Comparison of ENCODE assay signal across 24 cellular contexts in the genomic region with DNA sequence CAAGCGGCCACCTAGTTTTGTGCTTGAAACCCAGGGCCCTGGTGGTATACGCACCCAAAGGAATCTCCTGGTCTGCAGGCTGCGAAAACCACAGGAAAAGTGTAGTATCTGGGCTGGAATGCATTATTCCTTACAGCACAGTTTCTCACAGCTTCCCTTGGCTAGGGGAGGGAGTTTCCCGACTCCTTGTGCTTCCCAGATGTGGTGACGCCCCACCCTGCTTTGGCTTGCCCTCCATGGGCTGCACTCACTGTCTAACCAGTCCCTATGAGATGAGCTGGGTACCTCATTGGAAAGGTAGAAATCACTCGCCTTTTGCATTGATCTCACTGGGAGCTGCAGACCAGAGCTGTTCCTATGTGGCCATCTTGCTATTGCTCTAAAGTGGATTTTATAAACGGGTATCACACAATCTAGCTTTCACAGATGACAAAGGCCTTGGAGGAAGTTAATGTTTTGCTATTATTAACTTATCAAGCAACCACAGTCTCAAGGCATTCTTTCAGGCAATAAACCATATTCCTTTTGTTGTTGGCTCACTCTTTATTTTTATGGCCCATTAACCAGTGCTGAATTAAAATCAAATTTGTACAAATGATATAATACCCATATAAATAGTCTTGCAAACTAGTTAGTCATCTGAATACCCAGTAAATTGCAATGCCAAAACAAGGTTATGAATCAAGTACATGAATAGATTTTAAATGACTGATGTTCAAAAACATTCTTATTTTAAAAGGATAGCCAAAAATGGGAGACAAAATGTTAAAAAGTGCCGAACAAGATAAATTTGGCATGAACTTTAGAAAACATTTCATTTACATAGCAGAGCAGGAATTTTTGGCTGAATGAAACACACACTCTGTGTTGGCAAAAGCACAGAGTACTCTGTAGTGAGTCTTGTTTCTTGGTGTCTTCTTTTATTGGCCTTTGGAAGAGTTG.
DNase-seq lines count a peak whose midpoint lies in the region; ATAC-seq, FAIRE-seq and TF ChIP-seq lines count a peak whose summit lies in the region.
"Had no signal": no experiment of that assay in that cellular context is flagged by ENCODE, and none has a peak within 500 bp of the region (broad histone marks: within the 10 kb centered on the region; RNA-seq: fewer than 3 reads in every experiment).

No MANE protein-coding gene starts in this region.

- H3K9me3 Mint-ChIP-seq in Caco-2 (ENCODE audit: unreplicated experiment), result peaks cover 34% of the 10 kb centered on the region

- H3K4me1 Mint-ChIP-seq in Caco-2 (ENCODE audit: low read depth, unreplicated experiment), result no peaks in the 10 kb centered on the region
- H3K4me1 Mint-ChIP-seq: B cell had no signal

- H3K27ac Mint-ChIP-seq in Caco-2 (ENCODE audit: unreplicated experiment), result peak overlapping the region; percentile 29
- H3K27ac Mint-ChIP-seq: B cell had no signal

- intact Hi-C loops in Caco-2 (cut with micrococcal nuclease; ENCODE audit: unreplicated experiment), result no loop called here

- H3K27me3 ChIP-seq in Caco-2 (replicated peaks; ENCODE audit: control insufficient read depth, insufficient read depth, low read length) (no peaks in the 10 kb centered on the region), SJSA1 (replicated peaks) (no peaks in the 10 kb centered on the region)
- H3K27me3 ChIP-seq: dorsolateral prefrontal cortex, thyroid gland had no signal

- peaks cover 7% of the 10 kb centered on the region; the same call in 1 of the 2 replicates for H3K4me1 ChIP-seq in Caco-2
- peaks cover 22% of the 10 kb centered on the region for H3K4me1 ChIP-seq in SJSA1 (replicated peaks)
- H3K4me1 ChIP-seq: thyroid gland had no signal

- H3K27ac ChIP-seq in SJSA1, result peak overlapping the region; percentile 82
- H3K27ac ChIP-seq: dorsolateral prefrontal cortex, PC-9, thyroid gland had no signal

- BruUV-seq in Caco-2 (replicated peaks; lab: Mats Ljungman, UMichigan), result no TSS peak

- POLR2A ChIA-PET in Caco-2 (lab: Charles Lee), result no interaction called here

- H3K36me3 Mint-ChIP-seq in Caco-2 (ENCODE audit: insufficient read depth, unreplicated experiment), result no peaks in the 10 kb centered on the region
- H3K36me3 Mint-ChIP-seq: brain had no signal

- no peak for FAIRE-seq in D721Med (lab: Jason Lieb, UNC)
- FAIRE-seq: H54, keratinocyte had no signal

- no peak overlapping the region for H3K4me3 ChIP-seq in Caco-2 (ENCODE audit: low read depth, low read length)
- H3K4me3 ChIP-seq in SJSA1, result no peak overlapping the region
- H3K4me3 ChIP-seq: dorsolateral prefrontal cortex, PC-9, thyroid gland had no signal

- CTCF ChIA-PET in Caco-2 (lab: Charles Lee), result interaction anchor here (0.5 kb wide), 1 partner anchor 10 kb away, joined by 4 read pairs; no protein-coding TSS in a partner anchor

- H3K27me3 Mint-ChIP-seq in Caco-2 (ENCODE audit: insufficient read depth, unreplicated experiment), result no peaks in the 10 kb centered on the region
- H3K27me3 Mint-ChIP-seq: B cell, brain had no signal

- H3K36me3 ChIP-seq in Caco-2 (ENCODE audit: control insufficient read depth, insufficient read depth, low read length), result no peaks in the 10 kb centered on the region; the same call in 1 of the 2 replicates
- H3K36me3 ChIP-seq in SJSA1, result no peaks in the 10 kb centered on the region
- H3K36me3 ChIP-seq: thyroid gland had no signal

- no peak overlapping the region for H3K4me3 Mint-ChIP-seq in Caco-2 (ENCODE audit: unreplicated experiment)
- H3K4me3 Mint-ChIP-seq: B cell had no signal

- DNase-seq in Caco-2 (no peak), SJSA1 (ENCODE audit: low read depth in 1 of 2, low spot score in 2 of 2) (peak; percentile 88 to 89), glomerular visceral epithelial cell (ENCODE audit: extremely low spot score) (peak; percentile 90), renal cortical epithelial cell (ENCODE audit: low read depth) (peak; percentile 93), HK-2 (ENCODE audit: unreplicated experiment) (no peak), D721Med (ENCODE audit: insufficient read length, low spot score) (no peak)
- no peak for DNase-seq in stimulated activated CD4-positive, alpha-beta T cell treated with anti-CD3 and anti-CD28 coated beads, Interleukin-1b, Interleukin-23, amount 100 ng/mL, for 48 hours
- DNase-seq: activated CD4-positive, alpha-beta T cell treated with anti-CD3 and anti-CD28 coated beads for 48 hours; activated naive CD4-positive, alpha-beta T cell; dorsolateral prefrontal cortex; Kasumi-1; NCI-H1417; NCI-H2171; NCI-H748 treated with DMSO at 0.1 percent for 48 hours; nucleus accumbens; PC-9; thyroid gland had no signal

- TF ChIP-seq CTCF in Caco-2 (IDR thresholded peaks at IDR 0.05; ENCODE audit: insufficient read depth in 1 of 2, low read depth in 1 of 2, low read length in 1 of 2, severe bottlenecking in 1 of 2, unreplicated experiment in 1 of 2), result no peak
- no peak for TF ChIP-seq CTCF in D721Med (IDR thresholded peaks at IDR 0.05; ENCODE audit: insufficient read depth, missing control alignments)

- peaks cover 12% of the 10 kb centered on the region for H3K9me3 ChIP-seq in Caco-2
- peaks cover 6% of the 10 kb centered on the region; the same call in 1 of the 2 replicates for H3K9me3 ChIP-seq in SJSA1 (replicated peaks)
- H3K9me3 ChIP-seq: thyroid gland had no signal

- no peak for ATAC-seq in GM21526 (IDR thresholded peaks at IDR 0.05; ENCODE audit: low FRiP score, unreplicated experiment)
- ATAC-seq: esophagus mucosa, SK-N-SH treated with all-trans-retinoic acid at 6 μM for 48 hours had no signal

Comparison
In these comparisons a context has a peak if more than half of its experiments do, and no peak if none do; other contexts are left out.
1. DNase-seq: peak in SJSA1 (2 of 2), glomerular visceral epithelial cell (single experiment) and renal cortical epithelial cell (single experiment); none in Caco-2 (0 of 2), stimulated activated CD4-positive, alpha-beta T cell treated with anti-CD3 and anti-CD28 coated beads, Interleukin-1b, Interleukin-23, amount 100 ng/mL, for 48 hours (single experiment), HK-2 (single experiment) and D721Med (single experiment).